15 cellular contexts compared by ENCODE assay signal in the genomic region with DNA sequence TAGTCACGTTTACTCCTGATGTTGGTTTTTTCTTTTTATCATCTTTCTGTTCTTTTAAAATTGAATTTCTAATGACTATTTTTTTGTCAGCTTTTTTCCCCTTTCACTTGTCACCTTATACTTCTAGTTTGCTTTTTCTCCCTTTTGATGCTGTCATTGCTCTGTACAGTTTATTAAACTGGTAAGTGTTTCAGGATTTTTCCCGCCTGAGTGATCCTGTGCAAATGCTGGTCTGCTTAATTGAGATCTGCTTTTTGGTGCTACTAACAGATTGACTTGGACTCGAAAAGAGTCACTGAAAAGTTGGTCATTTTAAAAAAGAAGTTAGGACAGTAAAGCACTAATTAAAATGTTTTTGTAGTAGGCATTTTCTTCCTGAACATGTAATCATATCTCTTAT.
DNase-seq lines count a peak whose midpoint lies in the region; FAIRE-seq and TF ChIP-seq lines count a peak whose summit lies in the region.
"Had no signal": no experiment of that assay in that cellular context is flagged by ENCODE, and none has a peak within 500 bp of the region (broad histone marks: within the 10 kb centered on the region; RNA-seq: fewer than 3 reads in every experiment).

No MANE protein-coding gene starts in this region.

- 86 to 89% methylated on average over 3 of the region's 3 CpGs for WGBS in testis, 2 donors

- intact Hi-C loops in kidney (cut with DNase I), result no loop called here
- intact Hi-C loops in testis (cut with DNase I; ENCODE audit: low total_unique reads), result no loop called here
- intact Hi-C loops in posterior vena cava (cut with DNase I), result no loop called here

- no peaks in the 10 kb centered on the region for H4K20me1 ChIP-seq in SU-DHL-6 (ENCODE audit: low read depth, low read length)
- H4K20me1 ChIP-seq: BLaER1 had no signal

- H3K9ac ChIP-seq in SU-DHL-6 (ENCODE audit: low read length), result peak overlapping the region; percentile 42
- no peak overlapping the region for H3K9ac ChIP-seq in kidney (ENCODE audit: low read length in 2 of 2)
- H3K9ac ChIP-seq: BLaER1 had no signal

- FAIRE-seq in GM19239 (lab: Jason Lieb, UNC) (peak; percentile 73), kidney (lab: Jason Lieb, UNC) (peak; percentile 78)
- FAIRE-seq: A549 had no signal

- TF ChIP-seq CTCF in SU-DHL-6 (IDR thresholded peaks at IDR 0.05; ENCODE audit: insufficient read depth, low read length, poor library complexity, severe bottlenecking), result no peak
- TF ChIP-seq CTCF in kidney (IDR thresholded peaks at IDR 0.05; ENCODE audit: borderline replicate concordance, extremely low read depth, insufficient read depth), result no peak
- no peak for TF ChIP-seq CTCF in testis (IDR thresholded peaks at IDR 0.05)

- no peaks in the 10 kb centered on the region for H3K9me2 ChIP-seq in SU-DHL-6 (replicated peaks; ENCODE audit: insufficient read depth, low read length)

- no peaks in the 10 kb centered on the region for H3K9me3 ChIP-seq in SU-DHL-6 (ENCODE audit: insufficient read depth, low read length)
- no peaks in the 10 kb centered on the region for H3K9me3 ChIP-seq in kidney (ENCODE audit: control insufficient read depth in 1 of 2, low read length in 2 of 2)
- no peaks in the 10 kb centered on the region for H3K9me3 ChIP-seq in testis
- H3K9me3 ChIP-seq: A549, BLaER1 had no signal

- H3K27ac ChIP-seq in SU-DHL-6 (ENCODE audit: low read depth, low read length) (peak overlapping the region; percentile 99), kidney (ENCODE audit: low read depth in 2 of 2, low read length in 2 of 2) (no peak overlapping the region), testis (no peak overlapping the region)
- H3K27ac ChIP-seq: A549, BLaER1, HL-60 had no signal

- no peaks in the 10 kb centered on the region for H3K27me3 ChIP-seq in SU-DHL-6 (ENCODE audit: low read length)
- no peaks in the 10 kb centered on the region for H3K27me3 ChIP-seq in testis
- H3K27me3 ChIP-seq: BLaER1 had no signal

- H3K4me1 ChIP-seq in kidney (ENCODE audit: control insufficient read depth in 1 of 2, insufficient read depth in 1 of 2, low read depth in 1 of 2, low read length in 2 of 2) (no peaks in the 10 kb centered on the region), testis (no peaks in the 10 kb centered on the region)
- H3K4me1 ChIP-seq: A549, BLaER1 had no signal

- DNase-seq in GM19239 (ENCODE audit: insufficient read length, low spot score) (no peak), kidney (no peak), retina (peak; percentile 7), testis (no peak), DMS79 (lab: John Stamatoyannopoulos, UW) (no peak), posterior vena cava (ENCODE audit: low spot score) (no peak)
- no peak for DNase-seq in activated CD8-positive, alpha-beta memory T cell treated with anti-CD3 and anti-CD28 coated beads for 24 hours
- DNase-seq: AML-193, DMS 273 treated with DMSO at 0.1 percent for 48 hours, DMS79 treated with DMSO at 0.1 percent for 48 hours, HCEC 1CT had no signal

- peaks cover 94% of the 10 kb centered on the region for H3K79me2 ChIP-seq in SU-DHL-6 (ENCODE audit: insufficient read depth, low read length)

- H3F3A ChIP-seq in SU-DHL-6 (ENCODE audit: insufficient read depth), result peaks cover 61% of the 10 kb centered on the region

- H3K4me3 ChIP-seq in SU-DHL-6 (ENCODE audit: insufficient read depth, low read length, poor library complexity, severe bottlenecking), result peak overlapping the region; percentile 30
- H3K4me3 ChIP-seq in kidney (ENCODE audit: low read length in 2 of 2), result no peak overlapping the region
- H3K4me3 ChIP-seq in testis, result no peak overlapping the region
- H3K4me3 ChIP-seq: A549, BLaER1 had no signal

- H2AFZ ChIP-seq in SU-DHL-6 (ENCODE audit: low read depth, low read length, severe bottlenecking), result no peak overlapping the region

- no peak for TF ChIP-seq POLR2A in testis (IDR thresholded peaks at IDR 0.05)

- H3K36me3 ChIP-seq in SU-DHL-6 (ENCODE audit: low read length) (peaks cover 6% of the 10 kb centered on the region; the same call in 1 of the 2 replicates), kidney (ENCODE audit: control insufficient read depth in 1 of 2, insufficient read depth in 2 of 2, low read length in 2 of 2) (no peaks in the 10 kb centered on the region), testis (ENCODE audit: low read depth, missing control alignments) (no peaks in the 10 kb centered on the region)
- H3K36me3 ChIP-seq: BLaER1 had no signal

- H3K4me2 ChIP-seq in SU-DHL-6 (ENCODE audit: low read depth, low read length, poor library complexity, severe bottlenecking), result peak overlapping the region; percentile 55
- H3K4me2 ChIP-seq: A549, BLaER1 had no signal
